ENCODE assay signal across 26 cellular contexts in genomic region chr5:3827624-3828023, GRCh38.
"Had no signal": no experiment of that assay in that cellular context is flagged by ENCODE, and none has a peak within 500 bp of the region (broad histone marks: within the 10 kb centered on the region; RNA-seq: fewer than 3 reads in every experiment).

No MANE protein-coding gene starts in this region.

- H3K36me3 ChIP-seq: ascending aorta, brain microvascular endothelial cell, left lung, neural progenitor cell, sigmoid colon, thoracic aorta, upper lobe of left lung, WERI-Rb-1 had no signal

- H3K9ac ChIP-seq: neural progenitor cell had no signal

- ATAC-seq: activated CD8-positive, alpha-beta T cell treated with anti-CD3 and anti-CD28 coated beads, Interleukin-2, amount 10 ng/mL, durations not matched to agents 7 days and 5 days; activated naive CD4-positive, alpha-beta T cell treated with anti-CD3 and anti-CD28 coated beads, Interleukin-2, amount 50 U/mL, for 72 hours; left lung; naive thymus-derived CD8-positive, alpha-beta T cell; T-helper 17 cell had no signal

- H3K4me1 ChIP-seq: ascending aorta, left lung, neural progenitor cell, upper lobe of left lung had no signal

- H3K27me3 ChIP-seq: ascending aorta, brain microvascular endothelial cell, left lung, neural progenitor cell, sigmoid colon, upper lobe of left lung had no signal

- H3K4me2 ChIP-seq: neural progenitor cell, smooth muscle cell had no signal

- H2AFZ ChIP-seq: neural progenitor cell had no signal

- DNase-seq: activated CD4-positive, alpha-beta T cell treated with anti-CD3 and anti-CD28 coated beads for 1 hour; activated CD4-positive, alpha-beta T cell treated with anti-CD3 and anti-CD28 coated beads, Interleukin-2, amount 50 U/mL, for 1 hour; activated CD8-positive, alpha-beta T cell treated with anti-CD3 and anti-CD28 coated beads, Interleukin-2, amount 10 ng/mL, durations not matched to agents 7 days and 5 days; brain microvascular endothelial cell; central memory CD4-positive, alpha-beta T cell; dermis blood vessel endothelial cell; effector CD8-positive, alpha-beta T cell; foreskin melanocyte; hippocampal formation; kidney glomerular epithelial cell; left lung; naive thymus-derived CD8-positive, alpha-beta T cell; posterior cingulate gyrus; sigmoid colon; stimulated activated CD4-positive, alpha-beta T cell treated with anti-CD3 and anti-CD28 coated beads, Interleukin-15, amount 100 ng/mL, for 24 hours; stimulated activated CD4-positive, alpha-beta T cell treated with anti-CD3 and anti-CD28 coated beads, Interleukin-2, amount 100 ng/mL, for 48 hours; stimulated activated CD8-positive, alpha-beta memory T cell treated with anti-CD3 and anti-CD28 coated beads, Interleukin-4, amount 100 ng/mL, for 48 hours; stimulated activated naive CD4-positive, alpha-beta T cell; T-helper 17 cell; upper lobe of left lung; WERI-Rb-1 had no signal

- H3K27ac ChIP-seq: ascending aorta, brain microvascular endothelial cell, left lung, neural progenitor cell, sigmoid colon, thoracic aorta, upper lobe of left lung, WERI-Rb-1 had no signal

- H3K9me3 ChIP-seq: ascending aorta, left lung, sigmoid colon, thoracic aorta, upper lobe of left lung had no signal

- H3K4me3 ChIP-seq: ascending aorta, left lung, neural progenitor cell, sigmoid colon, smooth muscle cell, thoracic aorta, upper lobe of left lung had no signal
